Comparison of ENCODE assay signal across 25 cellular contexts in genomic region chr11:57439786-57440185, GRCh38. TPM values are rescaled to one million over a fixed set of nuclear protein-coding genes. Genes with fewer than 3 reads are reported as not detected.
"Had no signal": no experiment of that assay in that cellular context is flagged by ENCODE, and none has a peak within 500 bp of the region (broad histone marks: within the 10 kb centered on the region; RNA-seq: fewer than 3 reads in every experiment).

No MANE protein-coding gene starts in this region.

- H3K4me2 ChIP-seq: SK-N-SH had no signal

- H3K27ac ChIP-seq: RWPE1 had no signal

- ATAC-seq: Panc1, PC-3 had no signal

- DNase-seq: IMR-90; Karpas-422; KG1; MG63; NCI-H1092; NCI-H1436; NCI-H187; NCI-H2029; NCI-H2081 treated with DMSO at 0.1 percent for 48 hours; NCI-H2171; NCI-H226; NCI-H446; NCI-H510A; NCI-H524 treated with DMSO at 0.1 percent for 48 hours; NCI-H69; NCI-H774; NK-92 treated with Interleukin-12 subunit alpha and Interleukin-12 subunit beta, amount 100 ng/mL, for 24 hours; PC-3; SHP77; SK-N-SH had no signal

- H3K9me3 ChIP-seq: MG63, SK-N-SH had no signal

- H3K36me3 ChIP-seq: MG63 had no signal

- H3K9ac ChIP-seq: SK-N-SH had no signal

- H3K27me3 ChIP-seq: MG63 had no signal

- H3K4me3 ChIP-seq: MG63 had no signal

RNA-seq across cellular contexts. Expression of gene SLC43A3, which starts 12.9 kb away (rescaled TPM):
- total RNA-seq: HT-29 had no signal

RNA-seq across cellular contexts. Expression of gene RTN4RL2, which starts 20.5 kb away (rescaled TPM):
- total RNA-seq: IMR-90 had no signal

RNA-seq across cellular contexts. Expression of gene PRG2, which starts 49.3 kb away (rescaled TPM):
- total RNA-seq: HT-29, IMR-90, PC-3, SK-MEL-5 had no signal
- polyA plus RNA-seq: IMR-90, SK-N-SH had no signal

RNA-seq across cellular contexts. Expression of gene PRG3, which starts 58.8 kb away (rescaled TPM):
- total RNA-seq: HT-29, IMR-90, OCI-LY7, PC-3, SK-MEL-5 had no signal
- polyA plus RNA-seq: IMR-90, SK-N-SH had no signal
